1 cellular context compared by ENCODE assay signal in genomic region chr17:64003526-64004121, GRCh38.
TF ChIP-seq lines count a peak whose summit lies in the region.

No MANE protein-coding gene starts in this region.

TF ChIP-seq in HepG2, 621 proteins besides CTCF, POLR2A, EP300 and RAD21:
- no peak for TF ChIP-seq SIN3B (IDR thresholded peaks at IDR 0.05; ENCODE audit: low read length)
- no peak for TF ChIP-seq MLLT10 (CRISPR knock-in tag; IDR thresholded peaks at IDR 0.05)
- no peak for TF ChIP-seq ZNF766 (CRISPR knock-in tag; IDR thresholded peaks at IDR 0.05; ENCODE audit: borderline replicate concordance)
- TF ChIP-seq TRIM22 (IDR thresholded peaks at IDR 0.05): no peak
- no peak for TF ChIP-seq ZFP82 (CRISPR knock-in tag; IDR thresholded peaks at IDR 0.05; ENCODE audit: borderline replicate concordance)
- TF ChIP-seq CENPX (CRISPR knock-in tag; IDR thresholded peaks at IDR 0.05): no peak
